In genomic region chr17:9439851-9440250, GRCh38 we compare ENCODE assay signal across 8 cellular contexts.
"Had no signal": no experiment of that assay in that cellular context is flagged by ENCODE, and none has a peak within 500 bp of the region (broad histone marks: within the 10 kb centered on the region; RNA-seq: fewer than 3 reads in every experiment).

No MANE protein-coding gene starts in this region.

- DNase-seq: IMR-90, KBM-7, KG1 had no signal

- H3K27me3 Mint-ChIP-seq: IgD-negative memory B cell had no signal

- H3K27ac Mint-ChIP-seq: IgD-negative memory B cell had no signal

- H3K4me3 Mint-ChIP-seq: IgD-negative memory B cell had no signal

- H3K27ac ChIP-seq: HL-60, KMS-11 had no signal

- H3K4me3 ChIP-seq: K562 had no signal

- ATAC-seq: HepG2, K562 had no signal
